19 cellular contexts compared by ENCODE assay signal in the genomic region with DNA sequence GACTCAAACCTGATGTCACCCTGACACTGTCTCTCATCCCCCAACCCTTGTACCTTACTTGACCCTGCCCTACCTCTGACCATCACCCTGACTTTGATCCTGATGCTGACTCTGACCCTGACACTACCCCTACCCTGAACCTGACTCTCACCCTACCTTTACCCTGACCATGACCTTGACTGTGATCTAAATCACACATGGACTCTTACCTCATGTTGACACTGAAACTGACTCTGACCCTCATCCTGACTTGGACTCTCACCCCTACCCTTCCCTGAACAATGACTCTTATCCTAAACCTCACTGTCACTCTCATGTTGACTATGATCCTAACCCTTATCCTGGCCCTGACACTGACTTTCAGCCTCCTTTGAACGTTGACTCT.
"Had no signal": no experiment of that assay in that cellular context is flagged by ENCODE, and none has a peak within 500 bp of the region (broad histone marks: within the 10 kb centered on the region; RNA-seq: fewer than 3 reads in every experiment).

No MANE protein-coding gene starts in this region.

- H3K4me3 Mint-ChIP-seq: dendritic cell treated with granulocyte-macrophage colony-stimulating factor and Interleukin-4, amounts not matched to agents 40 ng/mL and 50 ng/mL, for 4 days; effector memory CD8-positive, alpha-beta T cell; immature natural killer cell; naive B cell had no signal

- H3K36me3 Mint-ChIP-seq: immature natural killer cell had no signal

- ATAC-seq: foreskin keratinocyte had no signal

- H3K4me1 Mint-ChIP-seq: naive B cell had no signal

- H3K4me1 ChIP-seq: foreskin keratinocyte, right atrium auricular region had no signal

- H3K27me3 ChIP-seq: ovary, right atrium auricular region had no signal

- H3K27ac ChIP-seq: epithelial cell of prostate, foreskin keratinocyte, left ventricle myocardium inferior, ovary, right atrium auricular region, stomach, thoracic aorta, transverse colon had no signal

- H3K4me3 ChIP-seq: left ventricle myocardium inferior, lung, ovary, right atrium auricular region, smooth muscle cell, stomach, thoracic aorta, transverse colon had no signal

- H3K36me3 ChIP-seq: left ventricle myocardium inferior, ovary, right atrium auricular region, stomach, thoracic aorta, transverse colon had no signal

- DNase-seq: cerebellar nuclear complex; effector memory CD8-positive, alpha-beta T cell; foreskin keratinocyte; immature natural killer cell; left ventricle myocardium inferior; mesendoderm; naive B cell; nucleus accumbens; ovary; stimulated activated CD4-positive, alpha-beta T cell treated with anti-CD3 and anti-CD28 coated beads, Interleukin-2, amount 100 ng/mL, for 48 hours; stomach; substantia nigra; transverse colon had no signal

- H3K9me3 Mint-ChIP-seq: dendritic cell treated with granulocyte-macrophage colony-stimulating factor and Interleukin-4, amounts not matched to agents 40 ng/mL and 50 ng/mL, for 4 days; effector memory CD8-positive, alpha-beta T cell; immature natural killer cell had no signal

- H3K27ac Mint-ChIP-seq: dendritic cell treated with granulocyte-macrophage colony-stimulating factor and Interleukin-4, amounts not matched to agents 40 ng/mL and 50 ng/mL, for 4 days; effector memory CD8-positive, alpha-beta T cell; naive B cell had no signal

- H3K9me3 ChIP-seq: left ventricle myocardium inferior, ovary, right atrium auricular region, stomach, thoracic aorta, transverse colon had no signal
